In the genomic region with DNA sequence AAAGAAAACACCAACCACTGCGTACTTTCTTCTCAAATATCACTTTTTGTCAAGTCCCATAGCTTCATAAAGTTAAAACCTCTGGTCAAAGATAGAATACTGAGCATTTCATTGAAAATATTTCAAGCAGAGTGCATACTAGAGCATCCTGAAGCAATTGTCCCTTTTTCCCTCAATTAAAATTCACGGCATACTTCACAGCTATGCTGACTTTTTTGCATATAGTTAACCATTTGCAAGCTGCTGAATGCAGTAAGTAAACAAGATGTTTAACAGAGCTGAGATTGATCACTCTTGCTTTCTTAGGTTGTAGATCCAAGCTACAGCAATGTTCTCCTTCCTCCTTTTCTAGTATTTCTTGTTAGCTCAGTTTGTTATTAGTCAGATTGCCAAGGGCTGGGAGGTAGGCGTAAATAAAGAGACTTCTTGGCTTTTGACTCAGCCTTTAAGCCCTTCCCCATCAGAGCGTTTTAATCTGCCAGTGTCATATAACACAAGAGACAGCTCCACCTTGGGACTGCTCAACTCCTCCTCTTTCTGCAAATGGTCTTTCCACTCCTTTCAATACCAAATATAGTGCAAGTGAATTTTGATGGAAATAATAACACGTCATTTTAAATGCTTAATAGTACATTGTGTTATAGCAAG, we compare ENCODE assay signal across 8 cellular contexts. TPM values are rescaled to one million over a fixed set of nuclear protein-coding genes. Genes with fewer than 3 reads are reported as not detected.
DNase-seq lines count a peak whose midpoint lies in the region; ATAC-seq and TF ChIP-seq lines count a peak whose summit lies in the region.

A gene with protein sequence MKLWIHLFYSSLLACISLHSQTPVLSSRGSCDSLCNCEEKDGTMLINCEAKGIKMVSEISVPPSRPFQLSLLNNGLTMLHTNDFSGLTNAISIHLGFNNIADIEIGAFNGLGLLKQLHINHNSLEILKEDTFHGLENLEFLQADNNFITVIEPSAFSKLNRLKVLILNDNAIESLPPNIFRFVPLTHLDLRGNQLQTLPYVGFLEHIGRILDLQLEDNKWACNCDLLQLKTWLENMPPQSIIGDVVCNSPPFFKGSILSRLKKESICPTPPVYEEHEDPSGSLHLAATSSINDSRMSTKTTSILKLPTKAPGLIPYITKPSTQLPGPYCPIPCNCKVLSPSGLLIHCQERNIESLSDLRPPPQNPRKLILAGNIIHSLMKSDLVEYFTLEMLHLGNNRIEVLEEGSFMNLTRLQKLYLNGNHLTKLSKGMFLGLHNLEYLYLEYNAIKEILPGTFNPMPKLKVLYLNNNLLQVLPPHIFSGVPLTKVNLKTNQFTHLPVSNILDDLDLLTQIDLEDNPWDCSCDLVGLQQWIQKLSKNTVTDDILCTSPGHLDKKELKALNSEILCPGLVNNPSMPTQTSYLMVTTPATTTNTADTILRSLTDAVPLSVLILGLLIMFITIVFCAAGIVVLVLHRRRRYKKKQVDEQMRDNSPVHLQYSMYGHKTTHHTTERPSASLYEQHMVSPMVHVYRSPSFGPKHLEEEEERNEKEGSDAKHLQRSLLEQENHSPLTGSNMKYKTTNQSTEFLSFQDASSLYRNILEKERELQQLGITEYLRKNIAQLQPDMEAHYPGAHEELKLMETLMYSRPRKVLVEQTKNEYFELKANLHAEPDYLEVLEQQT (minus strand): TSS at position 421 of the 648 bp plus-strand sequence. CDS start 2,911 bp downstream, outside the sequence.

- H3K27me3 ChIP-seq in rectal smooth muscle tissue (ENCODE audit: control insufficient read depth, insufficient read depth, low read length), result no peaks in the 10 kb centered on the region

- H3K36me3 ChIP-seq in HEK293 (ENCODE audit: control insufficient read depth in 2 of 2, insufficient read depth in 1 of 2, low read length in 2 of 2), result no peaks in the 10 kb centered on the region
- no peaks in the 10 kb centered on the region for H3K36me3 ChIP-seq in rectal smooth muscle tissue (ENCODE audit: control insufficient read depth, insufficient read depth, low read length)

- no peaks in the 10 kb centered on the region for H3K36me3 Mint-ChIP-seq in activated naive CD4-positive, alpha-beta T cell treated with anti-CD3 and anti-CD28 coated beads, Interleukin-2, amount 50 U/mL, for 72 hours

- no peaks in the 10 kb centered on the region for H3K9me3 ChIP-seq in HEK293 (ENCODE audit: control insufficient read depth, insufficient read depth, low read depth, low read length)

- peaks cover 4 to 5% of the 10 kb centered on the region in 2 donors for H3K9me3 Mint-ChIP-seq in activated naive CD4-positive, alpha-beta T cell treated with anti-CD3 and anti-CD28 coated beads, Interleukin-2, amount 50 U/mL, for 72 hours

- H3K9ac ChIP-seq in rectal smooth muscle tissue (ENCODE audit: low read length), result no peak within 1 kb of the TSS

- DNase-seq in NCI-H748 treated with DMSO at 0.1 percent for 48 hours (lab: John Stamatoyannopoulos, UW) (peak; percentile 94), epithelial cell of esophagus (ENCODE audit: low read depth) (peak; percentile 98)
- no peak for DNase-seq in activated naive CD4-positive, alpha-beta T cell treated with anti-CD3 and anti-CD28 coated beads, Interleukin-2, amount 50 U/mL, for 72 hours (ENCODE audit: low spot score in 2 of 2)

- ATAC-seq in HG02885 (IDR thresholded peaks at IDR 0.05; ENCODE audit: poor library complexity, unreplicated experiment) (no peak), HG03469 (IDR thresholded peaks at IDR 0.05; ENCODE audit: unreplicated experiment) (no peak), HG03571 (IDR thresholded peaks at IDR 0.05; ENCODE audit: unreplicated experiment) (no peak)
- ATAC-seq in activated naive CD4-positive, alpha-beta T cell treated with anti-CD3 and anti-CD28 coated beads, Interleukin-2, amount 50 U/mL, for 72 hours, result no peak

- CTCF ChIA-PET in HEK293 (lab: Yijun Ruan, JAX), result interaction anchor here (0.7 to 1.0 kb wide), 2 partner anchors 24 to 692 kb away, joined by 3 read pairs; no protein-coding TSS in a partner anchor

- H3K27ac Mint-ChIP-seq in activated naive CD4-positive, alpha-beta T cell treated with anti-CD3 and anti-CD28 coated beads, Interleukin-2, amount 50 U/mL, for 72 hours, result no peak within 1 kb of the TSS

- no peak within 1 kb of the TSS for H3K27ac ChIP-seq in HEK293 (ENCODE audit: extremely low read depth, low read depth, low read length)
- H3K27ac ChIP-seq in rectal smooth muscle tissue (ENCODE audit: low read depth, low read length), result no peak within 1 kb of the TSS

- POLR2A ChIA-PET in HEK293 (lab: Yijun Ruan, JAX), result no interaction called here

- no peaks in the 10 kb centered on the region for H3K4me1 ChIP-seq in HEK293 (ENCODE audit: control insufficient read depth, insufficient read depth, low read length)
- H3K4me1 ChIP-seq in rectal smooth muscle tissue (ENCODE audit: control insufficient read depth, insufficient read depth, low read length), result no peaks in the 10 kb centered on the region

- H3K4me3 ChIP-seq in HEK293 (ENCODE audit: low read depth, low read length), result no peak within 1 kb of the TSS
- peak within 1 kb of the TSS; percentile 53 for H3K4me3 ChIP-seq in epithelial cell of esophagus (ENCODE audit: low read length)
- H3K4me3 ChIP-seq in rectal smooth muscle tissue (ENCODE audit: low read length), result peak within 1 kb of the TSS; percentile 1

- TF ChIP-seq CTCF in HEK293 (tag by site-specific recombination; IDR thresholded peaks at IDR 0.05), result no peak
- peak; percentile 46 for TF ChIP-seq CTCF in epithelial cell of esophagus (IDR thresholded peaks at IDR 0.05; ENCODE audit: insufficient read depth, low read depth, low read length, missing control alignments)

TF ChIP-seq in HEK293, 187 proteins besides CTCF, POLR2A, EP300 and RAD21:
- TF ChIP-seq ZNF76 (tag by site-specific recombination; IDR thresholded peaks at IDR 0.05; ENCODE audit: borderline replicate concordance, low read depth), result no peak
- TF ChIP-seq TRIM28 (IDR thresholded peaks at IDR 0.05; ENCODE audit: borderline replicate concordance, low read length), result peak; percentile 63; the same call in 1 of the 2 replicates

RNA-seq across cellular contexts. Expression of the gene that starts here (rescaled TPM):
- total RNA-seq in activated naive CD4-positive, alpha-beta T cell treated with anti-CD3 and anti-CD28 coated beads, Interleukin-2, amount 50 U/mL, for 72 hours, result not detected

Comparison
In these comparisons a context has a peak if more than half of its experiments do, and no peak if none do; other contexts are left out.
1. DNase-seq: peak in NCI-H748 treated with DMSO at 0.1 percent for 48 hours (single experiment) and epithelial cell of esophagus (single experiment); none in activated naive CD4-positive, alpha-beta T cell treated with anti-CD3 and anti-CD28 coated beads, Interleukin-2, amount 50 U/mL, for 72 hours (0 of 2).